In the genomic region with DNA sequence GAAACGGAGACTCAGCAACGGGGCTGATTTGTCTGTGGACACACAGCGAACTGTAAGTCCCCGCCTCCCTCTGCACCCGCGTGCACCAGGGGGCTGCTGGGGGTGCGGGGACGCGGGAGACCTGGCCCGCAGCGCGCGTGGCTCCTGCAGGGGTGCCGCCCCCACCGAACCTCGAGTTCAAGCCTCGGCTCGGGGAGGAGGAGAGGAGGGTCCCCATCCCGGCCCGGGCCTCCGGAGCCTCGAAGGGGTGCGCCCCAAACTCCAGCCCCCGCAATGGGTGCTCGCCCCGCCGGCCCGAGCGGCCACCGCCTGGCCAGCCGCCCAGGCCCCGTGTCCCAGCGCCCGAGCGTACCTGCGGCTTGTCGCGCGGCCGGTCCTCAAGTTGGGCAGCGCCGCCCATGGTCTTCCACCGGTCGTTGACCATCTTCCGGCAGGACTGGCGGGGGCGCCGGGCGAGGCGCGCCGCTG, we compare ENCODE assay signal across 14 cellular contexts. TPM values are rescaled to one million over a fixed set of nuclear protein-coding genes. Genes with fewer than 3 reads are reported as not detected.
DNase-seq lines count a peak whose midpoint lies in the region; ATAC-seq and TF ChIP-seq lines count a peak whose summit lies in the region.
"Had no signal": no experiment of that assay in that cellular context is flagged by ENCODE, and none has a peak within 500 bp of the region (broad histone marks: within the 10 kb centered on the region; RNA-seq: fewer than 3 reads in every experiment).

No MANE protein-coding gene starts in this region.

- TF ChIP-seq CTCF in heart left ventricle (IDR thresholded peaks at IDR 0.05) (no peak), breast epithelium (IDR thresholded peaks at IDR 0.05) (no peak), upper lobe of right lung (IDR thresholded peaks at IDR 0.05) (no peak)

- H3K4me3 Mint-ChIP-seq in memory B cell = peak overlapping the region; percentile 68
- H3K4me3 Mint-ChIP-seq in T-cell = peak overlapping the region in 1 of 3 donors; percentile 38

- H3K9me3 ChIP-seq in heart left ventricle (no peaks in the 10 kb centered on the region), breast epithelium (no peaks in the 10 kb centered on the region), upper lobe of right lung (no peaks in the 10 kb centered on the region)
- H3K9me3 ChIP-seq: Peyer's patch had no signal

- H3K27ac ChIP-seq in heart left ventricle (no peak overlapping the region), breast epithelium (no peak overlapping the region), upper lobe of right lung (no peak overlapping the region)
- H3K27ac ChIP-seq: Peyer's patch had no signal

- H3K27me3 Mint-ChIP-seq in memory B cell (peaks cover 34% of the 10 kb centered on the region), T-cell (peaks cover 40 to 73% of the 10 kb centered on the region in 2 donors)

- no peak overlapping the region for H3K27ac Mint-ChIP-seq in memory B cell
- no peak overlapping the region for H3K27ac Mint-ChIP-seq in T-cell
- H3K27ac Mint-ChIP-seq: CD4-positive, CD25-positive, alpha-beta regulatory T cell had no signal

- H3K36me3 Mint-ChIP-seq in memory B cell (no peaks in the 10 kb centered on the region), T-cell (no peaks in the 10 kb centered on the region)
- H3K36me3 Mint-ChIP-seq: CD4-positive, CD25-positive, alpha-beta regulatory T cell had no signal

- CTCF ChIA-PET in T-cell (lab: Charles Lee) = no interaction called here

- TF ChIP-seq POLR2A in heart left ventricle (IDR thresholded peaks at IDR 0.05) = no peak
- no peak for TF ChIP-seq POLR2A in breast epithelium (IDR thresholded peaks at IDR 0.05)

- WGBS in heart left ventricle, 4 donors = 4 to 8% (median 4%) methylated on average over 16 to 52 of the region's 52 CpGs

- intact Hi-C loops in heart left ventricle (cut with DNase I) (loop anchor here in 3 of 10 donors (2.0 to 5.0 kb wide), 3 partner anchors 59 to 235 kb away; no protein-coding TSS in a partner anchor), left ventricle myocardium superior (cut with micrococcal nuclease) (loop anchor here (5.0 to 10.0 kb wide), 2 partner anchors 73 to 236 kb away; no protein-coding TSS in a partner anchor), breast epithelium (cut with DNase I; ENCODE audit: low total_unique reads) (no loop called here), upper lobe of right lung (cut with DNase I) (no loop called here)

- no peaks in the 10 kb centered on the region for H3K36me3 ChIP-seq in heart left ventricle
- H3K36me3 ChIP-seq in breast epithelium = no peaks in the 10 kb centered on the region
- H3K36me3 ChIP-seq in upper lobe of right lung = no peaks in the 10 kb centered on the region
- H3K36me3 ChIP-seq: Peyer's patch had no signal

- H3K4me1 Mint-ChIP-seq in memory B cell = peaks cover 10% of the 10 kb centered on the region
- H3K4me1 Mint-ChIP-seq in T-cell = peaks cover 10 to 22% (median 12%) of the 10 kb centered on the region in 3 donors

- peaks cover 0 to 41% (median 16%) of the 10 kb centered on the region in 12 donors for H3K4me1 ChIP-seq in heart left ventricle
- peaks cover 10 to 16% of the 10 kb centered on the region in 2 donors for H3K4me1 ChIP-seq in breast epithelium
- peaks cover 17% of the 10 kb centered on the region for H3K4me1 ChIP-seq in upper lobe of right lung

- POLR2A ChIA-PET in T-cell (lab: Charles Lee) = no interaction called here

- H3K9me3 Mint-ChIP-seq in memory B cell (no peaks in the 10 kb centered on the region), T-cell (no peaks in the 10 kb centered on the region)

- H3K4me3 ChIP-seq in heart left ventricle = peak overlapping the region in 9 of 12 donors; percentile 4 to 59 (median 55)
- H3K4me3 ChIP-seq in breast epithelium = peak overlapping the region; percentile 4 to 68 (median 51)
- peak overlapping the region; percentile 28 for H3K4me3 ChIP-seq in upper lobe of right lung
- H3K4me3 ChIP-seq: lung had no signal

- ATAC-seq in heart left ventricle (no peak), left ventricle myocardium superior (no peak), memory B cell (ENCODE audit: low read depth) (no peak), upper lobe of right lung (no peak), T-cell (replicated peaks in 1 of 4) (no peak)

- DNase-seq in heart left ventricle = peak in 1 of 5 donors; percentile 15
- no peak for DNase-seq in left ventricle myocardium superior
- no peak for DNase-seq in breast epithelium (ENCODE audit: low spot score in 2 of 2)
- DNase-seq in memory B cell (ENCODE audit: low spot score in 2 of 2) = no peak
- DNase-seq in upper lobe of right lung = no peak
- no peak for DNase-seq in activated CD4-positive, alpha-beta T cell treated with anti-CD3 and anti-CD28 coated beads, Interleukin-2, amount 50 U/mL, for 1 hour
- DNase-seq in T-cell = no peak
- DNase-seq in anterior cingulate cortex (lab: John Stamatoyannopoulos, UW) = no peak
- DNase-seq: CD4-positive, CD25-positive, alpha-beta regulatory T cell; effector memory CD4-positive, alpha-beta T cell; GOT3; NCI-H1436; Peyer's patch had no signal

- H3K27me3 ChIP-seq in heart left ventricle (peaks cover 50 to 98% (median 66%) of the 10 kb centered on the region in 9 donors), breast epithelium (peaks cover 12 to 94% of the 10 kb centered on the region in 2 donors), upper lobe of right lung (peaks cover 92% of the 10 kb centered on the region)

RNA-seq across cellular contexts. Expression of a gene that starts 0.8 kb away (rescaled TPM):
- total RNA-seq in heart left ventricle = 1 to 10 TPM in 4 of 9 donors, under 1 TPM in 3, not detected in 2; 0.24 to 2.3 (median 1.1) TPM
- polyA plus RNA-seq in heart left ventricle = 1 to 10 TPM; 2.9 to 3.9 TPM
- total RNA-seq in left ventricle myocardium superior = 0.40 TPM
- under 1 TPM in 2 of 3 donors, not detected in 1; 0.16 to 0.44 TPM for total RNA-seq in breast epithelium
- total RNA-seq in upper lobe of right lung = 2.7 TPM
- total RNA-seq in T-cell = not detected
- total RNA-seq: CD4-positive, CD25-positive, alpha-beta regulatory T cell had no signal
- polyA plus RNA-seq: CD4-positive, CD25-positive, alpha-beta regulatory T cell had no signal

RNA-seq across cellular contexts. Expression of a gene that starts 41.6 kb away (rescaled TPM):
- total RNA-seq in heart left ventricle (not detected), left ventricle myocardium superior (not detected), breast epithelium (not detected), upper lobe of right lung (not detected), T-cell (not detected)
- not detected for polyA plus RNA-seq in heart left ventricle
- total RNA-seq: CD4-positive, CD25-positive, alpha-beta regulatory T cell; lung; Peyer's patch had no signal
- polyA plus RNA-seq: CD4-positive, CD25-positive, alpha-beta regulatory T cell had no signal
